7 cellular contexts compared by ENCODE assay signal in the genomic region with DNA sequence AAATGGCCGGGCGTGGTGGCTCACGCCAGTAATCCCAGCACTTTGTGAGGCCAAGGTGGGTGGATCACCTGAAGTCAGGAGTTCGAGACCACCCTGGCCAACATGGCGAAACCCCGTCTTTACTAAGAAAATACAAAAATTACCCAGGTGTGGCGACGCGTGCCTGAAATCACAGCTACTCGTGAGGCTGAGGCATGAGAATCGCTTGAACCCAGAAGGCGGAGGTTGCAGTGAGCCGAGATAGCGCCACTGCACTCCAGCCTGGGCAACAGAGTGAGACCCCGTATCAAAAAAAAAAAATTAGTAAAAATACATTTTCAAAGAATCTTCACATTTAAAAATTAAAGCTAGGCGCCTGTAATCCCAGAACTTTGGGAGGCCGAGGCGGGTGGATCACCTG.
DNase-seq lines count a peak whose midpoint lies in the region; ATAC-seq and TF ChIP-seq lines count a peak whose summit lies in the region.
"Not testable (repeated sequence)": the region's sequence is repeated elsewhere in the genome, so short reads cannot be mapped to it uniquely, and the experiment has no call there.

No MANE protein-coding gene starts in this region.

- H3K27me3 ChIP-seq in DOHH2 (ENCODE audit: control insufficient read depth, low read length); OCI-LY1 (ENCODE audit: insufficient read depth, low read length): not testable (repeated sequence)

- CTCF ChIA-PET in activated naive CD4-positive, alpha-beta T cell treated with anti-CD3 and anti-CD28 coated beads, Interleukin-2, amount 10 ng/mL, durations not matched to agents 7 days and 5 days (lab: Charles Lee) = not testable (repeated sequence)

- intact Hi-C loops in activated CD4-positive, alpha-beta T cell treated with anti-CD3 and anti-CD28 coated beads, Interleukin-2, amount 10 ng/mL, durations not matched to agents 24 days and 14 days (cut with micrococcal nuclease) = not testable (repeated sequence)

- peaks cover 55% of the 10 kb centered on the region for H3K4me1 ChIP-seq in DOHH2 (ENCODE audit: control insufficient read depth, low read length)
- H3K4me1 ChIP-seq in OCI-LY1 (ENCODE audit: insufficient read depth, low read length, severe bottlenecking) = peaks cover 59% of the 10 kb centered on the region

- not testable (repeated sequence) for H3K27me3 Mint-ChIP-seq in activated CD4-positive, alpha-beta T cell treated with anti-CD3 and anti-CD28 coated beads, Interleukin-2, amount 10 ng/mL, durations not matched to agents 24 days and 14 days; activated naive CD4-positive, alpha-beta T cell treated with anti-CD3 and anti-CD28 coated beads, Interleukin-2, amount 10 ng/mL, durations not matched to agents 7 days and 5 days; stimulated activated memory B cell treated with anti-CD40 and anti-IgM and Interleukin-4, amounts not matched to agents 10 μg/mL and 1 μg/mL and 100 μg/mL, for 72 hours
- peaks cover 13 to 21% (median 15%) of the 10 kb centered on the region in 3 donors for H3K27me3 Mint-ChIP-seq in immature natural killer cell (ENCODE audit: low read depth in 3 of 3)

- H3K27ac Mint-ChIP-seq in activated CD4-positive, alpha-beta T cell treated with anti-CD3 and anti-CD28 coated beads, Interleukin-2, amount 10 ng/mL, durations not matched to agents 24 days and 14 days = peak overlapping the region; percentile 94
- H3K27ac Mint-ChIP-seq in activated naive CD4-positive, alpha-beta T cell treated with anti-CD3 and anti-CD28 coated beads, Interleukin-2, amount 10 ng/mL, durations not matched to agents 7 days and 5 days = peak overlapping the region; percentile 95
- peak overlapping the region in 4 of 6 donors; percentile 34 to 97 (median 96) for H3K27ac Mint-ChIP-seq in immature natural killer cell
- H3K27ac Mint-ChIP-seq in stimulated activated memory B cell treated with anti-CD40 and anti-IgM and Interleukin-4, amounts not matched to agents 10 μg/mL and 1 μg/mL and 100 μg/mL, for 72 hours = peak overlapping the region; percentile 90

- H3K9me3 Mint-ChIP-seq in activated CD4-positive, alpha-beta T cell treated with anti-CD3 and anti-CD28 coated beads, Interleukin-2, amount 10 ng/mL, durations not matched to agents 24 days and 14 days; activated naive CD4-positive, alpha-beta T cell treated with anti-CD3 and anti-CD28 coated beads, Interleukin-2, amount 10 ng/mL, durations not matched to agents 7 days and 5 days; immature natural killer cell; stimulated activated memory B cell treated with anti-CD40 and anti-IgM and Interleukin-4, amounts not matched to agents 10 μg/mL and 1 μg/mL and 100 μg/mL, for 72 hours: not testable (repeated sequence)

- not testable (repeated sequence) for H3K36me3 ChIP-seq in DOHH2 (ENCODE audit: control insufficient read depth, low read length); OCI-LY1 (ENCODE audit: insufficient read depth, low read length)

- H3K4me1 Mint-ChIP-seq in activated CD4-positive, alpha-beta T cell treated with anti-CD3 and anti-CD28 coated beads, Interleukin-2, amount 10 ng/mL, durations not matched to agents 24 days and 14 days = peaks cover 36% of the 10 kb centered on the region
- peaks cover 41% of the 10 kb centered on the region for H3K4me1 Mint-ChIP-seq in activated naive CD4-positive, alpha-beta T cell treated with anti-CD3 and anti-CD28 coated beads, Interleukin-2, amount 10 ng/mL, durations not matched to agents 7 days and 5 days
- H3K4me1 Mint-ChIP-seq in immature natural killer cell = peaks cover 39 to 46% of the 10 kb centered on the region in 2 donors
- peaks cover 23% of the 10 kb centered on the region for H3K4me1 Mint-ChIP-seq in stimulated activated memory B cell treated with anti-CD40 and anti-IgM and Interleukin-4, amounts not matched to agents 10 μg/mL and 1 μg/mL and 100 μg/mL, for 72 hours

- H3K36me3 Mint-ChIP-seq in activated CD4-positive, alpha-beta T cell treated with anti-CD3 and anti-CD28 coated beads, Interleukin-2, amount 10 ng/mL, durations not matched to agents 24 days and 14 days (ENCODE audit: low read depth); activated naive CD4-positive, alpha-beta T cell treated with anti-CD3 and anti-CD28 coated beads, Interleukin-2, amount 10 ng/mL, durations not matched to agents 7 days and 5 days; immature natural killer cell; stimulated activated memory B cell treated with anti-CD40 and anti-IgM and Interleukin-4, amounts not matched to agents 10 μg/mL and 1 μg/mL and 100 μg/mL, for 72 hours: not testable (repeated sequence)

- peak overlapping the region; percentile 84 for H3K9ac ChIP-seq in OCI-LY1 (ENCODE audit: low read length)

- not testable (repeated sequence) for H2AFZ ChIP-seq in OCI-LY1 (ENCODE audit: low read length)

- H3F3A ChIP-seq in DOHH2 (ENCODE audit: control insufficient read depth, insufficient read depth) = peaks cover 29% of the 10 kb centered on the region
- not testable (repeated sequence) for H3F3A ChIP-seq in OCI-LY1 (ENCODE audit: insufficient read depth, low read length)

- not testable (repeated sequence) for H4K20me1 ChIP-seq in DOHH2 (ENCODE audit: control insufficient read depth, insufficient read depth, low read depth, low read length); OCI-LY1 (ENCODE audit: insufficient read depth, low read length)

- ATAC-seq in stimulated activated memory B cell treated with anti-CD40 and anti-IgM and Interleukin-4, amounts not matched to agents 10 μg/mL and 1 μg/mL and 100 μg/mL, for 72 hours = not testable (repeated sequence)

- H3K9me2 ChIP-seq in DOHH2 (replicated peaks; ENCODE audit: control insufficient read depth, low read length); OCI-LY1 (ENCODE audit: low read depth, low read length): not testable (repeated sequence)

- H3K4me3 Mint-ChIP-seq in activated CD4-positive, alpha-beta T cell treated with anti-CD3 and anti-CD28 coated beads, Interleukin-2, amount 10 ng/mL, durations not matched to agents 24 days and 14 days; activated naive CD4-positive, alpha-beta T cell treated with anti-CD3 and anti-CD28 coated beads, Interleukin-2, amount 10 ng/mL, durations not matched to agents 7 days and 5 days; stimulated activated memory B cell treated with anti-CD40 and anti-IgM and Interleukin-4, amounts not matched to agents 10 μg/mL and 1 μg/mL and 100 μg/mL, for 72 hours: not testable (repeated sequence)
- peak overlapping the region in 4 of 5 donors; percentile 29 to 86 (median 60) for H3K4me3 Mint-ChIP-seq in immature natural killer cell

- H3K79me2 ChIP-seq in DOHH2 (ENCODE audit: control insufficient read depth, low read length); OCI-LY1 (ENCODE audit: insufficient read depth, low read length): not testable (repeated sequence)

- H3K9me3 ChIP-seq in DOHH2 (ENCODE audit: control insufficient read depth, insufficient read depth, low read length); OCI-LY1 (ENCODE audit: low read length): not testable (repeated sequence)

- peak overlapping the region; percentile 71 for H3K4me3 ChIP-seq in DOHH2 (ENCODE audit: low read length)
- H3K4me3 ChIP-seq in OCI-LY1 (ENCODE audit: low read depth, low read length, poor library complexity, severe bottlenecking) = peak overlapping the region; percentile 67
- H3K4me3 ChIP-seq in coronary artery = peak overlapping the region; percentile 77

- peak overlapping the region; percentile 60 for H3K4me2 ChIP-seq in DOHH2 (ENCODE audit: low read length)
- H3K4me2 ChIP-seq in OCI-LY1 (ENCODE audit: low read length) = peak overlapping the region; percentile 89

- TF ChIP-seq CTCF in DOHH2 (IDR thresholded peaks at IDR 0.05; ENCODE audit: low read depth, low read length, poor library complexity, severe bottlenecking); OCI-LY1 (IDR thresholded peaks at IDR 0.05; ENCODE audit: low read length); coronary artery (IDR thresholded peaks at IDR 0.05): not testable (repeated sequence)

- DNase-seq in activated CD4-positive, alpha-beta T cell treated with anti-CD3 and anti-CD28 coated beads, Interleukin-2, amount 10 ng/mL, durations not matched to agents 24 days and 14 days; activated naive CD4-positive, alpha-beta T cell treated with anti-CD3 and anti-CD28 coated beads, Interleukin-2, amount 10 ng/mL, durations not matched to agents 7 days and 5 days; coronary artery (ENCODE audit: low spot score); immature natural killer cell: not testable (repeated sequence)

- peak overlapping the region; percentile 80 for H3K27ac ChIP-seq in DOHH2 (ENCODE audit: low read depth, low read length)
- peak overlapping the region; percentile 97 for H3K27ac ChIP-seq in OCI-LY1 (ENCODE audit: low read depth, low read length, poor library complexity, severe bottlenecking)
- H3K27ac ChIP-seq in coronary artery = not testable (repeated sequence)
